1 cellular context compared by ENCODE assay signal in genomic region chr2:211942153-211942552, GRCh38.
TF ChIP-seq lines count a peak whose summit lies in the region.

No MANE protein-coding gene starts in this region.

TF ChIP-seq in HEK293, 187 proteins besides CTCF, POLR2A, EP300 and RAD21 (continued from another document):
- TF ChIP-seq ZBTB11 (tag by site-specific recombination; conservative IDR thresholded peaks at IDR 0.05; ENCODE audit: low read depth) (peak; percentile 56; the same call in 1 of the 2 replicates), ZNF280D (tag by site-specific recombination; IDR thresholded peaks at IDR 0.05) (no peak), ZBTB8A (tag by site-specific recombination; IDR thresholded peaks at IDR 0.05) (peak; percentile 62), ZNF426 (tag by site-specific recombination; IDR thresholded peaks at IDR 0.05) (peak; percentile 63), ZNF518A (tag by site-specific recombination; conservative IDR thresholded peaks at IDR 0.05; ENCODE audit: low read depth) (peak; percentile 66), ZNF138 (tag by site-specific recombination; IDR thresholded peaks at IDR 0.05; ENCODE audit: borderline replicate concordance) (no peak), ZNF555 (tag by site-specific recombination; conservative IDR thresholded peaks at IDR 0.05) (peak; percentile 53), ZNF548 (tag by site-specific recombination; IDR thresholded peaks at IDR 0.05) (no peak), ZNF266 (tag by site-specific recombination; IDR thresholded peaks at IDR 0.05; ENCODE audit: low read depth) (peak; percentile 15; the same call in 1 of the 2 replicates), ATF2 (tag by site-specific recombination; IDR thresholded peaks at IDR 0.05; ENCODE audit: low read depth) (no peak), ZBTB26 (tag by site-specific recombination; optimal IDR thresholded peaks at IDR 0.05) (no peak), ZNF140 (tag by site-specific recombination; IDR thresholded peaks at IDR 0.05) (peak; percentile 44; the same call in 1 of the 2 replicates), ZNF658 (tag by site-specific recombination; IDR thresholded peaks at IDR 0.05) (no peak), ELK4 (IDR thresholded peaks at IDR 0.05; ENCODE audit: borderline replicate concordance, low read depth, low read length) (no peak), ZNF274 (IDR thresholded peaks at IDR 0.05; ENCODE audit: low read length) (no peak), ZNF274 (tag by site-specific recombination; IDR thresholded peaks at IDR 0.05; ENCODE audit: borderline replicate concordance) (no peak), ZNF654 (tag by site-specific recombination; IDR thresholded peaks at IDR 0.05; ENCODE audit: low read depth) (0 out of 2 replicates have a peak, but pooled peaks have one; percentile 4), ZSCAN4 (tag by site-specific recombination; IDR thresholded peaks at IDR 0.05) (no peak)
